ENCODE assay signal across 8 cellular contexts in genomic region chr2:30146337-30147195, GRCh38. TPM values are rescaled to one million over a fixed set of nuclear protein-coding genes. Genes with fewer than 3 reads are reported as not detected.
A peak's percentile ranks its signal among the peaks of the same experiment; 100 is the strongest.
DNase-seq lines count a peak whose midpoint lies in the region; ATAC-seq and TF ChIP-seq lines count a peak whose summit lies in the region.

Gene YPEL5 (plus strand): TSS chr2:30147007. CDS start chr2:30156652, 9,645 bp downstream.

- intact Hi-C loops in natural killer cell (cut with micrococcal nuclease), result loop anchor here (1.0 to 10.0 kb wide), 3 partner anchors 84 to 1752 kb away; partner anchors contain the start of genes FOSL2 and LBH

- H3K27ac Mint-ChIP-seq in natural killer cell, result peak within 1 kb of the TSS; percentile 98

- peaks cover 43 to 46% of the 10 kb centered on the region in 2 donors for H3K4me1 Mint-ChIP-seq in natural killer cell

- peaks cover 4% of the 10 kb centered on the region for H3K27me3 ChIP-seq in H7 (ENCODE audit: control insufficient read depth, insufficient read depth, low read length)

- H3K27me3 Mint-ChIP-seq in natural killer cell (ENCODE audit: low read depth in 2 of 2), result no peaks in the 10 kb centered on the region

- ATAC-seq in natural killer cell, result peak; percentile 77 to 93 (median 81)

- peaks cover 22% of the 10 kb centered on the region for H3K36me3 Mint-ChIP-seq in natural killer cell

- H3K36me3 ChIP-seq in H7 (replicated peaks; ENCODE audit: control insufficient read depth, insufficient read depth, low read length), result no peaks in the 10 kb centered on the region

- peak within 1 kb of the TSS; percentile 78 for H3K4me3 ChIP-seq in H7 (ENCODE audit: insufficient read depth, low read depth, low read length)

- no peaks in the 10 kb centered on the region for H3K9me3 Mint-ChIP-seq in natural killer cell

- DNase-seq in ELF-1 (ENCODE audit: low read depth, low spot score) (peak; percentile 99), H7 (peak; percentile 97), M059J (ENCODE audit: low read depth) (peak; percentile 99), SHP77 (lab: John Stamatoyannopoulos, UW) (peak; percentile 97 to 99), fibroblast of peridontal ligament (ENCODE audit: extremely low read depth) (peak; percentile 99), natural killer cell (peak; percentile 99)
- peak; percentile 99 for DNase-seq in activated effector memory CD4-positive, alpha-beta T cell treated with Interleukin-2 at 50 U/mL for 16 hours
- DNase-seq in stimulated activated naive CD4-positive, alpha-beta T cell treated with Interleukin-2 at 50 U/mL for 16 hours (lab: John Stamatoyannopoulos, UW), result peak; percentile 100

- TF ChIP-seq CTCF in natural killer cell (IDR thresholded peaks at IDR 0.05), result no peak

- peak within 1 kb of the TSS; percentile 92 for H3K4me3 Mint-ChIP-seq in natural killer cell

RNA-seq across cellular contexts. Expression of gene YPEL5, which starts in this region (rescaled TPM):
- 28.7 and 30.1 TPM in 2 replicates for total RNA-seq in H7 (2014; rRNA removed; shearing (Covaris generic))
- 92.2 and 129 TPM in 2 replicates for total RNA-seq in M059J (2014; rRNA removed; shearing (Covaris generic))
- total RNA-seq in natural killer cell, result 1,000 to 10,000 TPM in 1 of 3 donors, 100 to 1,000 TPM in 2; 569 to 1,094 (median 800) TPM

Comparison
In these comparisons a context has a peak if more than half of its experiments do, and no peak if none do; other contexts are left out.
1. Peak in every context shown above with its lines: DNase-seq, ATAC-seq and H3K4me3 ChIP-seq.